8 cellular contexts compared by ENCODE assay signal in the genomic region with DNA sequence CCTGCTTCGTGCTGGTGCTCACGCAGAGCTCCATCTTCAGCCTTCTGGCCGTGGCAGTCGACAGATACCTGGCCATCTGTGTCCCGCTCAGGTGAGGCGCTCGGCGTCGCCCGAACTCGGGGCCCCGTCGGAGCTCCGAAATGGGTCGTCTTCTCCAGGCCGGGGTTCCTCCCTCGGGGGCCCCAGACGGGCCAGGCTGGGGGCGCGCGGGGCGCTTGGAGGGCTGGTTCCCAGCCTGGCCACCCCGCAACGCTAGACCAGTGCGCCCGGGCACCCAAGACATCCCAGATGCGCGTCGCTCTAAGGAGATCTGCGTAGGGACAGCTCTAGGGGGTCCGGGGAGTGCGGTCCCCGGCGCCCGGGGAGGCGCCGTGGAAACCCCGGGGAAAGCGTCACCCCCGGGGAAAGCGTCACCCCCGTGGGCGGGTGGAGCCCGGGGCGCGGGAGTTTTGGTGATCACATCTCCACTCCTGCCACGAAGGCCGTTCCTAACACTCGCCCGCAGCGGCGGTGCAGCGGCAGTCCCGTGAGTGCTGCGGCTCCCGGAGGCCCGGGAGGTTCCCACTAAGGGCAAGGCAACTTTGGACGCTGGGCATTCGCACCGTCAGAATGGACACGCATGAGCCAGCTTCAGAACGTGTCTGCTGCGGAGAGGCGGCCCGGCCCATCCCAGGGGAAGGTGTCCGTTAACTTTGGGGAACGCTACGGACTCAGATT. TPM values are rescaled to one million over a fixed set of nuclear protein-coding genes. Genes with fewer than 3 reads are reported as not detected.
DNase-seq lines count a peak whose midpoint lies in the region; ATAC-seq and TF ChIP-seq lines count a peak whose summit lies in the region.

No MANE protein-coding gene starts in this region.

- TF ChIP-seq CTCF in GM20000 (IDR thresholded peaks at IDR 0.05; ENCODE audit: extremely low read depth, missing control alignments) (no peak), endothelial cell (IDR thresholded peaks at IDR 0.05; ENCODE audit: unreplicated experiment) (no peak)

- H3K27me3 Mint-ChIP-seq in T-cell (peaks cover 22 to 40% of the 10 kb centered on the region in 2 donors), endothelial cell (ENCODE audit: unreplicated experiment) (peaks cover 24% of the 10 kb centered on the region)
- peaks cover 25 to 47% (median 27%) of the 10 kb centered on the region in 5 donors for H3K27me3 Mint-ChIP-seq in naive thymus-derived CD4-positive, alpha-beta T cell

- DNase-seq in GM20000 (ENCODE audit: low spot score) (peak; percentile 41), T-cell (peak in 1 of 34 experiments; percentile 8), endothelial cell (ENCODE audit: low spot score) (peak; percentile 21), occipital lobe (lab: John Stamatoyannopoulos, UW) (no peak), glomerular visceral epithelial cell (ENCODE audit: extremely low spot score) (no peak)
- DNase-seq in naive thymus-derived CD4-positive, alpha-beta T cell: peak in 4 of 9 donors; percentile 8 to 47 (median 18)

- CTCF ChIA-PET in T-cell (lab: Charles Lee): no interaction called here
- CTCF ChIA-PET in naive thymus-derived CD4-positive, alpha-beta T cell (lab: Charles Lee): interaction anchor here (1.1 kb wide), 1 partner anchor 51 kb away, joined by 4 read pairs; no protein-coding TSS in a partner anchor

- no peaks in the 10 kb centered on the region for H3K9me3 Mint-ChIP-seq in T-cell
- no peaks in the 10 kb centered on the region for H3K9me3 Mint-ChIP-seq in endothelial cell (ENCODE audit: unreplicated experiment)
- no peaks in the 10 kb centered on the region for H3K9me3 Mint-ChIP-seq in naive thymus-derived CD4-positive, alpha-beta T cell

- no peaks in the 10 kb centered on the region for H3K36me3 Mint-ChIP-seq in T-cell
- peaks cover 14% of the 10 kb centered on the region for H3K36me3 Mint-ChIP-seq in endothelial cell (ENCODE audit: low read depth, unreplicated experiment)
- peaks cover 0 to 4% (median 1%) of the 10 kb centered on the region in 5 donors for H3K36me3 Mint-ChIP-seq in naive thymus-derived CD4-positive, alpha-beta T cell

- H3K4me1 Mint-ChIP-seq in T-cell (peaks cover 8 to 12% (median 10%) of the 10 kb centered on the region in 3 donors), endothelial cell (ENCODE audit: unreplicated experiment) (peaks cover 36% of the 10 kb centered on the region)
- peaks cover 8 to 15% (median 9%) of the 10 kb centered on the region in 7 donors for H3K4me1 Mint-ChIP-seq in naive thymus-derived CD4-positive, alpha-beta T cell

- H3K27me3 ChIP-seq in naive thymus-derived CD4-positive, alpha-beta T cell (ENCODE audit: control insufficient read depth in 2 of 2, insufficient read depth in 2 of 2, low read length in 2 of 2): peaks cover 0 to 7% of the 10 kb centered on the region in 2 donors

- H3K9me3 ChIP-seq in naive thymus-derived CD4-positive, alpha-beta T cell (ENCODE audit: control insufficient read depth in 2 of 3, low read length in 3 of 3): no peaks in the 10 kb centered on the region

- H3K27ac ChIP-seq in naive thymus-derived CD4-positive, alpha-beta T cell (ENCODE audit: low read depth, low read length): no peak overlapping the region
- no peak overlapping the region for H3K27ac ChIP-seq in urinary bladder (ENCODE audit: low read depth)

- peak overlapping the region; percentile 60 for H3K4me3 ChIP-seq in naive thymus-derived CD4-positive, alpha-beta T cell (ENCODE audit: low read length)
- peak overlapping the region; percentile 53 for H3K4me3 ChIP-seq in urinary bladder (ENCODE audit: low read depth, low read length)

- no peaks in the 10 kb centered on the region for H3K4me1 ChIP-seq in naive thymus-derived CD4-positive, alpha-beta T cell (ENCODE audit: control insufficient read depth in 2 of 2, insufficient read depth in 2 of 2, low read length in 2 of 2)
- no peaks in the 10 kb centered on the region for H3K4me1 ChIP-seq in urinary bladder (ENCODE audit: insufficient read depth)

- H3K4me3 Mint-ChIP-seq in T-cell: peak overlapping the region; percentile 71 to 77 (median 75)
- peak overlapping the region; percentile 89 for H3K4me3 Mint-ChIP-seq in endothelial cell (ENCODE audit: unreplicated experiment)
- H3K4me3 Mint-ChIP-seq in naive thymus-derived CD4-positive, alpha-beta T cell: peak overlapping the region; percentile 78 to 97 (median 82)

- WGBS in urinary bladder: 4% methylated on average over 68 of the region's 68 CpGs

- H3K27ac Mint-ChIP-seq in T-cell: no peak overlapping the region
- H3K27ac Mint-ChIP-seq in endothelial cell (ENCODE audit: unreplicated experiment): no peak overlapping the region
- no peak overlapping the region for H3K27ac Mint-ChIP-seq in naive thymus-derived CD4-positive, alpha-beta T cell

- intact Hi-C loops in naive thymus-derived CD4-positive, alpha-beta T cell (cut with micrococcal nuclease): loop anchor here (1.0 kb wide), 3 partner anchors 14 to 54 kb away; partner anchors contain the start of genes TTC19 (in 1 of the 2) and ZSWIM7 (in 1 of the 2)

- POLR2A ChIA-PET in T-cell (lab: Charles Lee): no interaction called here
- POLR2A ChIA-PET in naive thymus-derived CD4-positive, alpha-beta T cell (lab: Charles Lee): no interaction called here

- no peaks in the 10 kb centered on the region for H3K36me3 ChIP-seq in naive thymus-derived CD4-positive, alpha-beta T cell (ENCODE audit: control insufficient read depth in 2 of 3, insufficient read depth in 3 of 3, low read length in 3 of 3)
- no peaks in the 10 kb centered on the region for H3K36me3 ChIP-seq in urinary bladder (ENCODE audit: insufficient read depth)

- ATAC-seq in T-cell (replicated peaks in 1 of 4) (peak in 3 of 4 experiments; percentile 2 to 32 (median 8)), GM21381 (IDR thresholded peaks at IDR 0.05; ENCODE audit: unreplicated experiment) (no peak)
- peak; percentile 31 for ATAC-seq in naive thymus-derived CD4-positive, alpha-beta T cell

RNA-seq across cellular contexts. Expression of gene ADORA2B, which starts 0.7 kb away (rescaled TPM):
- under 1 TPM in 1 of 5 donors, not detected in 4; 0.20 TPM for total RNA-seq in T-cell
- total RNA-seq in endothelial cell (ENCODE audit: unreplicated experiment): 5.2 TPM
- total RNA-seq in naive thymus-derived CD4-positive, alpha-beta T cell: 1 to 10 TPM in 2 of 5 experiments, under 1 TPM in 1, not detected in 2; 0.50 to 2.2 (median 1.6) TPM
- 1 to 10 TPM in 1 of 2 donors, under 1 TPM in 1; 0.71 to 2.6 TPM for polyA plus RNA-seq in naive thymus-derived CD4-positive, alpha-beta T cell
- total RNA-seq in urinary bladder: 5.9 TPM
- 2.6 TPM for polyA plus RNA-seq in urinary bladder
- 3.6 TPM for total RNA-seq in occipital lobe

RNA-seq across cellular contexts. Expression of gene ZSWIM7, which starts 53.9 kb away (rescaled TPM):
- total RNA-seq in T-cell (10 to 100 TPM; 18.1 to 28.7 (median 22.8) TPM), endothelial cell (ENCODE audit: unreplicated experiment) (39.4 TPM), urinary bladder (18.9 TPM), occipital lobe (15.6 TPM)
- 10 to 100 TPM; 10.0 to 39.6 (median 25.4) TPM for total RNA-seq in naive thymus-derived CD4-positive, alpha-beta T cell
- 10 to 100 TPM; 78.6 to 82.7 TPM for polyA plus RNA-seq in naive thymus-derived CD4-positive, alpha-beta T cell
- polyA plus RNA-seq in urinary bladder: 35.6 TPM

RNA-seq across cellular contexts. Expression of gene TTC19, which starts 54.0 kb away (rescaled TPM):
- 10 to 100 TPM; 39.2 to 58.6 (median 42.2) TPM for total RNA-seq in T-cell
- 29.6 TPM for total RNA-seq in endothelial cell (ENCODE audit: unreplicated experiment)
- 10 to 100 TPM; 32.8 to 61.6 (median 37.4) TPM for total RNA-seq in naive thymus-derived CD4-positive, alpha-beta T cell
- 10 to 100 TPM; 35.8 to 35.9 TPM for polyA plus RNA-seq in naive thymus-derived CD4-positive, alpha-beta T cell
- 32.7 TPM for total RNA-seq in urinary bladder
- 17.3 TPM for polyA plus RNA-seq in urinary bladder
- total RNA-seq in occipital lobe: 36.8 TPM

Comparison
In these comparisons a context has a peak if more than half of its experiments do, and no peak if none do; other contexts are left out.
1. DNase-seq: peak in GM20000 (single experiment) and endothelial cell (single experiment); none in occipital lobe (single experiment) and glomerular visceral epithelial cell (single experiment).
2. Peak in every context shown above with its lines, with median percentiles within 50 percentile points of each other: H3K4me3 Mint-ChIP-seq.